Comparison of ENCODE assay signal across 8 cellular contexts in genomic region chr5:142356716-142357468, GRCh38. TPM values are rescaled to one million over a fixed set of nuclear protein-coding genes. Genes with fewer than 3 reads are reported as not detected.
DNase-seq lines count a peak whose midpoint lies in the region; ATAC-seq and TF ChIP-seq lines count a peak whose summit lies in the region.

No MANE protein-coding gene starts in this region.

- no peak for TF ChIP-seq CTCF in OCI-LY3 (IDR thresholded peaks at IDR 0.05; ENCODE audit: low read depth, low read length)

- DNase-seq in CMK (ENCODE audit: low read depth) (peak; percentile 31), activated T-cell treated with anti-CD3 and anti-CD28 coated beads for 4 hours (peak; percentile 94), erythroblast (lab: John Stamatoyannopoulos, UW) (peak; percentile 28), mucosa of gallbladder (ENCODE audit: low spot score) (peak; percentile 81)
- DNase-seq in stimulated activated CD8-positive, alpha-beta memory T cell treated with anti-CD3 and anti-CD28 coated beads, Interleukin-4, amount 100 ng/mL, for 1 hour (ENCODE audit: low read depth in 2 of 2, low spot score in 1 of 2) = peak; percentile 84 to 85

- peak overlapping the region; percentile 92 for H3K4me3 ChIP-seq in OCI-LY3 (ENCODE audit: low read length)

- no peaks in the 10 kb centered on the region for H3K9me3 ChIP-seq in OCI-LY3 (ENCODE audit: insufficient read depth, low read length)

- no peaks in the 10 kb centered on the region for H3K79me2 ChIP-seq in OCI-LY3 (ENCODE audit: low read length)

- H3K4me1 ChIP-seq in OCI-LY3 (ENCODE audit: low read length) = peaks cover 25% of the 10 kb centered on the region

- peaks cover 6% of the 10 kb centered on the region; the same call in 1 of the 2 replicates for H3K27me3 ChIP-seq in OCI-LY3 (ENCODE audit: low read depth, low read length)

- ATAC-seq in GM19438 (IDR thresholded peaks at IDR 0.05; ENCODE audit: low read depth, unreplicated experiment) = peak; percentile 87
- ATAC-seq in HG03565 (IDR thresholded peaks at IDR 0.05; ENCODE audit: unreplicated experiment) = peak; percentile 94

- no peaks in the 10 kb centered on the region for H3K36me3 ChIP-seq in OCI-LY3 (replicated peaks; ENCODE audit: low read depth, low read length)

- H2AFZ ChIP-seq in OCI-LY3 (ENCODE audit: low read depth, low read length) = peak overlapping the region; percentile 84

- no peaks in the 10 kb centered on the region for H4K20me1 ChIP-seq in OCI-LY3 (ENCODE audit: insufficient read depth, low read length)

- H3K4me2 ChIP-seq in OCI-LY3 (ENCODE audit: low read length) = peak overlapping the region; percentile 99

- TF ChIP-seq POLR2A in erythroblast (IDR thresholded peaks at IDR 0.05; ENCODE audit: low read length) = peak; percentile 35

- H3K27ac ChIP-seq in OCI-LY3 (ENCODE audit: low read length) = peak overlapping the region; percentile 51

- peak overlapping the region; percentile 81 for H3K9ac ChIP-seq in OCI-LY3 (ENCODE audit: low read length)

RNA-seq across cellular contexts. Expression of gene SPRY4, which starts 32.1 kb away (rescaled TPM):
- total RNA-seq in mucosa of gallbladder = 17.4 TPM

Comparison
In these comparisons a context has a peak if more than half of its experiments do, and no peak if none do; other contexts are left out.
1. Peak in every context shown above with its lines: DNase-seq, ATAC-seq, H3K4me3 ChIP-seq and H3K27ac ChIP-seq.
2. DNase-seq: peak in every context shown above with its lines; median percentile 94 in activated T-cell treated with anti-CD3 and anti-CD28 coated beads for 4 hours; 84 in stimulated activated CD8-positive, alpha-beta memory T cell treated with anti-CD3 and anti-CD28 coated beads, Interleukin-4, amount 100 ng/mL, for 1 hour; 81 in mucosa of gallbladder; 31 in CMK; 28 in erythroblast.